In genomic region chr10:80029205-80029604, GRCh38 we compare ENCODE assay signal across 8 cellular contexts. TPM values are rescaled to one million over a fixed set of nuclear protein-coding genes. Genes with fewer than 3 reads are reported as not detected.
A peak's percentile ranks its signal among the peaks of the same experiment; 100 is the strongest.
DNase-seq lines count a peak whose midpoint lies in the region; ATAC-seq, FAIRE-seq and TF ChIP-seq lines count a peak whose summit lies in the region.
"Not testable (repeated sequence)": the region's sequence is repeated elsewhere in the genome, so short reads cannot be mapped to it uniquely, and the experiment has no call there.

No MANE protein-coding gene starts in this region.

- H4K8ac ChIP-seq in H9 (replicated peaks; ENCODE audit: insufficient read length, low read depth, low read length) = not testable (repeated sequence)

- not testable (repeated sequence) for H3K23ac ChIP-seq in H9 (ENCODE audit: insufficient read length, low read depth, low read length)

- H3K9me3 ChIP-seq in H9 (ENCODE audit: control insufficient read depth, low read depth, low read length); small intestine (ENCODE audit: control insufficient read depth, low read depth): not testable (repeated sequence)

- not testable (repeated sequence) for H3K79me2 ChIP-seq in H9 (ENCODE audit: insufficient read depth, low read length)

- not testable (repeated sequence) for H3K4me1 Mint-ChIP-seq in H9, activated B cell treated with CpG ODN at 0.5 μM for 24 hours

- not testable (repeated sequence) for H2BK20ac ChIP-seq in H9 (ENCODE audit: low read depth, low read length, poor library complexity, severe bottlenecking)

- H3K23me2 ChIP-seq in H9 (ENCODE audit: insufficient read length, low read depth, low read length, poor library complexity, severe bottlenecking) = not testable (repeated sequence)

- not testable (repeated sequence) for H3K27ac ChIP-seq in H9 (ENCODE audit: insufficient read length, low read depth, low read length); small intestine (ENCODE audit: low read depth in 1 of 2, low read length in 1 of 2)

- H3K9ac ChIP-seq in H9 (ENCODE audit: extremely low read depth, insufficient read length, low read length) = not testable (repeated sequence)

- not testable (repeated sequence) for H3K4ac ChIP-seq in H9 (ENCODE audit: low read depth, low read length)

- H2BK15ac ChIP-seq in H9 (ENCODE audit: low read depth, low read length) = not testable (repeated sequence)

- intact Hi-C loops in activated B cell treated with CpG ODN at 0.5 μM for 24 hours (cut with micrococcal nuclease) = loop anchor here (2.0 kb wide), 1 partner anchor 16 kb away; no protein-coding TSS in a partner anchor

- TF ChIP-seq CTCF in H9 (conservative IDR thresholded peaks at IDR 0.05) = peak; percentile 66
- TF ChIP-seq CTCF in activated B cell treated with CpG ODN at 0.5 μM for 24 hours (IDR thresholded peaks at IDR 0.05) = not testable (repeated sequence)

- not testable (repeated sequence) for H4K20me1 ChIP-seq in H9 (ENCODE audit: control insufficient read depth, insufficient read depth, insufficient read length)

- not testable (repeated sequence) for H3K18ac ChIP-seq in H9 (ENCODE audit: insufficient read length, low read depth, low read length)

- not testable (repeated sequence) for H4K91ac ChIP-seq in H9 (ENCODE audit: insufficient read length, low read depth, low read length)

- not testable (repeated sequence) for H3K4me3 ChIP-seq in small intestine (ENCODE audit: low read depth in 1 of 2, low read length in 2 of 2)

- not testable (repeated sequence) for H3K9me3 Mint-ChIP-seq in H9, activated B cell treated with CpG ODN at 0.5 μM for 24 hours

- not testable (repeated sequence) for H3T11ph ChIP-seq in H9 (ENCODE audit: low read length)

- not testable (repeated sequence) for H2AK5ac ChIP-seq in H9 (ENCODE audit: insufficient read length, low read length)

- CTCF ChIA-PET in activated B cell treated with CpG ODN at 0.5 μM for 24 hours (lab: Charles Lee) = interaction anchor here (1.2 kb wide), 1 partner anchor 112 kb away, joined by 3 read pairs; no protein-coding TSS in a partner anchor

- not testable (repeated sequence) for H3K27ac Mint-ChIP-seq in H9, activated B cell treated with CpG ODN at 0.5 μM for 24 hours

- H2AFZ ChIP-seq in H9 (ENCODE audit: low read length) = peak overlapping the region; percentile 72

- not testable (repeated sequence) for H2BK12ac ChIP-seq in H9 (ENCODE audit: insufficient read length, low read depth, low read length)

- not testable (repeated sequence) for H4K5ac ChIP-seq in H9 (ENCODE audit: insufficient read length, low read depth, low read length)

- not testable (repeated sequence) for H2BK120ac ChIP-seq in H9 (ENCODE audit: low read depth, low read length, poor library complexity, severe bottlenecking)

- DNase-seq in DMS53 treated with DMSO at 0.1 percent for 48 hours (lab: John Stamatoyannopoulos, UW; ENCODE audit: unreplicated experiment) = peak; percentile 17
- not testable (repeated sequence) for DNase-seq in GM19239 (ENCODE audit: insufficient read length, low spot score); activated B cell treated with CpG ODN at 0.5 μM for 24 hours
- peak; percentile 60 for DNase-seq in H9
- DNase-seq in NCI-H2171 treated with DMSO at 0.1 percent for 48 hours (lab: John Stamatoyannopoulos, UW) = peak; percentile 11
- DNase-seq in glomerular visceral epithelial cell (ENCODE audit: extremely low spot score) = peak; percentile 12
- DNase-seq in small intestine = peak; percentile 16

- WGBS in H9 (ENCODE audit: extremely low coverage, insufficient read length, low lambda C conversion rate) = no CpG with 5 or more reads among the region's 3 CpGs
- WGBS in small intestine, 3 donors = 36 to 50% (median 49%) methylated on average over 3 of the region's 3 CpGs

- not testable (repeated sequence) for H3K4me2 ChIP-seq in H9 (ENCODE audit: insufficient read depth, insufficient read length, low read length)

- not testable (repeated sequence) for H3K36me3 ChIP-seq in small intestine (ENCODE audit: control insufficient read depth in 2 of 2, insufficient read depth in 2 of 2, low read length in 2 of 2)

- not testable (repeated sequence) for H3K14ac ChIP-seq in H9 (ENCODE audit: insufficient read depth, low read length)

- not testable (repeated sequence) for H2BK5ac ChIP-seq in H9 (ENCODE audit: insufficient read length, low read length)

- not testable (repeated sequence) for H3K4me1 ChIP-seq in H9 (ENCODE audit: insufficient read depth, low read length); small intestine (ENCODE audit: control insufficient read depth in 2 of 2, insufficient read depth in 1 of 2, low read depth in 1 of 2, low read length in 1 of 2)

- POLR2A ChIA-PET in activated B cell treated with CpG ODN at 0.5 μM for 24 hours (lab: Charles Lee) = not testable (repeated sequence)

- not testable (repeated sequence) for H3K79me1 ChIP-seq in H9 (ENCODE audit: insufficient read depth, low read depth, low read length, poor library complexity, severe bottlenecking)

- H3K27me3 ChIP-seq in H9 (ENCODE audit: insufficient read depth, low read length); small intestine (ENCODE audit: control insufficient read depth in 2 of 2, insufficient read depth in 2 of 2, low read length in 2 of 2): not testable (repeated sequence)

- H3K27me3 Mint-ChIP-seq in H9 (ENCODE audit: low read depth); activated B cell treated with CpG ODN at 0.5 μM for 24 hours: not testable (repeated sequence)

- H3K36me3 Mint-ChIP-seq in H9 (ENCODE audit: insufficient read depth in 1 of 3, low read depth in 3 of 3); activated B cell treated with CpG ODN at 0.5 μM for 24 hours (ENCODE audit: low read depth): not testable (repeated sequence)

- FAIRE-seq in GM19239 (lab: Jason Lieb, UNC) = peak; percentile 81
- not testable (repeated sequence) for FAIRE-seq in small intestine (lab: Jason Lieb, UNC)

- not testable (repeated sequence) for H3K56ac ChIP-seq in H9 (ENCODE audit: insufficient read length, low read depth, low read length)

- H3K4me3 Mint-ChIP-seq in H9, activated B cell treated with CpG ODN at 0.5 μM for 24 hours: not testable (repeated sequence)

- peak; percentile 91 for ATAC-seq in HG03520 (IDR thresholded peaks at IDR 0.05; ENCODE audit: unreplicated experiment)
- ATAC-seq in activated B cell treated with CpG ODN at 0.5 μM for 24 hours (ENCODE audit: low read depth) = peak; percentile 70

RNA-seq across cellular contexts. Expression of gene TMEM254, which starts 49.3 kb away (rescaled TPM):
- total RNA-seq in H9 (2021) (19.5 and 20.3 TPM in 2 replicates), activated B cell treated with CpG ODN at 0.5 μM for 24 hours (14.7 and 16.2 TPM in 2 replicates)
- 10 to 100 TPM; 10.7 to 19.3 (median 15.4) TPM for polyA plus RNA-seq in small intestine
